1 cellular context compared by ENCODE assay signal in genomic region chr20:584375-585301, GRCh38.
TF ChIP-seq lines count a peak whose summit lies in the region.

No MANE protein-coding gene starts in this region.

TF ChIP-seq in GM12878, 131 proteins besides CTCF, POLR2A, EP300 and RAD21 (continued from another document):
- TF ChIP-seq, protein P1, sequence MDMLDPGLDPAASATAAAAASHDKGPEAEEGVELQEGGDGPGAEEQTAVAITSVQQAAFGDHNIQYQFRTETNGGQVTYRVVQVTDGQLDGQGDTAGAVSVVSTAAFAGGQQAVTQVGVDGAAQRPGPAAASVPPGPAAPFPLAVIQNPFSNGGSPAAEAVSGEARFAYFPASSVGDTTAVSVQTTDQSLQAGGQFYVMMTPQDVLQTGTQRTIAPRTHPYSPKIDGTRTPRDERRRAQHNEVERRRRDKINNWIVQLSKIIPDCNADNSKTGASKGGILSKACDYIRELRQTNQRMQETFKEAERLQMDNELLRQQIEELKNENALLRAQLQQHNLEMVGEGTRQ (IDR thresholded peaks at IDR 0.05; ENCODE audit: borderline replicate concordance, low read depth, low read length): peak; percentile 10; the same call in 1 of the 2 replicates
- TF ChIP-seq SIX5 (IDR thresholded peaks at IDR 0.05; ENCODE audit: low read depth, low read length, severe bottlenecking) (peak; percentile 74), RAD51 (IDR thresholded peaks at IDR 0.05) (peak; percentile 66; the same call in 1 of the 2 replicates), KAT2A (conservative IDR thresholded peaks at IDR 0.05; ENCODE audit: control insufficient read depth, low read depth, low read length) (no peak)
- TF ChIP-seq, protein P2, sequence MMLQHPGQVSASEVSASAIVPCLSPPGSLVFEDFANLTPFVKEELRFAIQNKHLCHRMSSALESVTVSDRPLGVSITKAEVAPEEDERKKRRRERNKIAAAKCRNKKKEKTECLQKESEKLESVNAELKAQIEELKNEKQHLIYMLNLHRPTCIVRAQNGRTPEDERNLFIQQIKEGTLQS (IDR thresholded peaks at IDR 0.05; ENCODE audit: borderline replicate concordance, extremely low read depth, low read depth, low read length): 0 out of 2 replicates have a peak, but pooled peaks have one; percentile 22
